ENCODE assay signal across 8 cellular contexts in genomic region chr14:99602788-99603415, GRCh38. TPM values are rescaled to one million over a fixed set of nuclear protein-coding genes. Genes with fewer than 3 reads are reported as not detected.
A peak's percentile ranks its signal among the peaks of the same experiment; 100 is the strongest.
DNase-seq lines count a peak whose midpoint lies in the region; ATAC-seq and TF ChIP-seq lines count a peak whose summit lies in the region.

No MANE protein-coding gene starts in this region.

- CTCF ChIA-PET in CD8-positive, alpha-beta T cell (lab: Charles Lee), result interaction anchor here (1.1 to 2.4 kb wide), 3 partner anchors 8 to 192 kb away, joined by 3 to 7 read pairs (median 5); no protein-coding TSS in a partner anchor
- CTCF ChIA-PET in OCI-LY7 (lab: Charles Lee; ENCODE audit: unreplicated experiment), result no interaction called here

- DNase-seq in CD8-positive, alpha-beta T cell, result no peak
- DNase-seq in OCI-LY7 (ENCODE audit: low spot score), result no peak
- no peak for DNase-seq in epithelial cell of proximal tubule (ENCODE audit: low read depth)
- DNase-seq in ovary, result peak in 1 of 5 donors; percentile 49
- DNase-seq in DMS114 treated with DMSO at 0.1 percent for 48 hours (lab: John Stamatoyannopoulos, UW; ENCODE audit: unreplicated experiment), result no peak
- DNase-seq in LoVo (ENCODE audit: low spot score), result no peak
- no peak for DNase-seq in KG1 (lab: John Stamatoyannopoulos, UW)

- H3K27ac ChIP-seq in CD8-positive, alpha-beta T cell (ENCODE audit: low read depth, low read length), result no peak overlapping the region
- H3K27ac ChIP-seq in OCI-LY7 (ENCODE audit: low read depth, low read length, poor library complexity, severe bottlenecking), result no peak overlapping the region
- no peak overlapping the region for H3K27ac ChIP-seq in ovary

- H2AFZ ChIP-seq in OCI-LY7 (ENCODE audit: low read length), result no peak overlapping the region

- H3K4me3 Mint-ChIP-seq in CD8-positive, alpha-beta T cell, result peak overlapping the region; percentile 74

- H3K27ac Mint-ChIP-seq in CD8-positive, alpha-beta T cell, result no peak overlapping the region

- H3K9me3 Mint-ChIP-seq in CD8-positive, alpha-beta T cell, result no peaks in the 10 kb centered on the region

- no peaks in the 10 kb centered on the region for H3K79me2 ChIP-seq in OCI-LY7 (ENCODE audit: insufficient read depth, low read depth, low read length)

- POLR2A ChIA-PET in CD8-positive, alpha-beta T cell (lab: Charles Lee), result interaction anchor here (0.9 to 1.8 kb wide), 3 partner anchors 8 to 122 kb away, joined by 3 to 6 read pairs (median 4); partner anchors contain the start of genes CYP46A1 and SETD3
- POLR2A ChIA-PET in OCI-LY7 (lab: Charles Lee), result interaction anchor here (1.0 kb wide), 1 partner anchor 51 kb away, joined by 3 read pairs; no protein-coding TSS in a partner anchor

- H3K36me3 ChIP-seq in CD8-positive, alpha-beta T cell (ENCODE audit: insufficient read depth, low read length), result no peaks in the 10 kb centered on the region
- H3K36me3 ChIP-seq in OCI-LY7 (ENCODE audit: insufficient read depth, low read length) (no peaks in the 10 kb centered on the region), ovary (no peaks in the 10 kb centered on the region)

- intact Hi-C loops in CD8-positive, alpha-beta T cell (cut with DNase I, micrococcal nuclease), result loop anchor here (5.0 to 10.0 kb wide), 3 partner anchors 612 to 774 kb away; partner anchors contain the start of genes SLC25A29 (in 1 of the 2) and WDR25 (in 1 of the 2)
- intact Hi-C loops in OCI-LY7 (cut with micrococcal nuclease; ENCODE audit: unreplicated experiment) (no loop called here), ovary (cut with DNase I) (loop anchor here in 1 of 4 donors (5.0 kb wide), 1 partner anchor 36 kb away; no protein-coding TSS in a partner anchor)

- no peak for TF ChIP-seq CTCF in CD8-positive, alpha-beta T cell (IDR thresholded peaks at IDR 0.05)
- TF ChIP-seq CTCF in OCI-LY7 (conservative IDR thresholded peaks at IDR 0.05; ENCODE audit: low read length), result no peak
- no peak for TF ChIP-seq CTCF in epithelial cell of proximal tubule (conservative IDR thresholded peaks at IDR 0.05; ENCODE audit: low read depth, low read length)
- TF ChIP-seq CTCF in ovary (IDR thresholded peaks at IDR 0.05), result no peak

- no peak for ATAC-seq in CD8-positive, alpha-beta T cell
- no peak for ATAC-seq in HG02763 (IDR thresholded peaks at IDR 0.05; ENCODE audit: unreplicated experiment)

- H3K27me3 ChIP-seq in CD8-positive, alpha-beta T cell (ENCODE audit: insufficient read depth, low read length), result no peaks in the 10 kb centered on the region
- H3K27me3 ChIP-seq in ovary, result no peaks in the 10 kb centered on the region

- H4K20me1 ChIP-seq in OCI-LY7 (ENCODE audit: insufficient read depth, low read length), result no peaks in the 10 kb centered on the region

- no TSS peak for BruUV-seq in OCI-LY7 (replicated peaks; lab: Mats Ljungman, UMichigan)

- no peak overlapping the region for H3K4me3 ChIP-seq in CD8-positive, alpha-beta T cell (ENCODE audit: low read depth, low read length)
- peak overlapping the region; percentile 56 for H3K4me3 ChIP-seq in OCI-LY7 (ENCODE audit: low read depth, low read length, poor library complexity, severe bottlenecking)
- peak overlapping the region; percentile 49 for H3K4me3 ChIP-seq in epithelial cell of proximal tubule (ENCODE audit: low read depth, low read length)
- peak overlapping the region; percentile 61 for H3K4me3 ChIP-seq in ovary

- no peaks in the 10 kb centered on the region for H3K9me3 ChIP-seq in CD8-positive, alpha-beta T cell (ENCODE audit: low read length)
- H3K9me3 ChIP-seq in OCI-LY7 (ENCODE audit: low read length) (no peaks in the 10 kb centered on the region), ovary (no peaks in the 10 kb centered on the region)

- H3K9me2 ChIP-seq in OCI-LY7 (ENCODE audit: insufficient read depth, low read length), result no peaks in the 10 kb centered on the region

- WGBS in ovary, 3 donors, result 21 to 30% (median 24%) methylated on average over 29 to 53 of the region's 53 CpGs

- TF ChIP-seq POLR2A in ovary (IDR thresholded peaks at IDR 0.05), result no peak

- peak overlapping the region; percentile 71 for H3K4me2 ChIP-seq in OCI-LY7 (ENCODE audit: low read length)

- no peaks in the 10 kb centered on the region for H3K27me3 Mint-ChIP-seq in CD8-positive, alpha-beta T cell (ENCODE audit: low read depth)

- peaks cover 27% of the 10 kb centered on the region for H3K4me1 Mint-ChIP-seq in CD8-positive, alpha-beta T cell (ENCODE audit: low read depth)

- H3K4me1 ChIP-seq in CD8-positive, alpha-beta T cell (ENCODE audit: insufficient read depth, low read length), result peaks cover 23% of the 10 kb centered on the region
- H3K4me1 ChIP-seq in OCI-LY7 (ENCODE audit: insufficient read depth, low read length, poor library complexity, severe bottlenecking) (peaks cover 27% of the 10 kb centered on the region), ovary (ENCODE audit: insufficient read depth) (peaks cover 31% of the 10 kb centered on the region)

- H3K36me3 Mint-ChIP-seq in CD8-positive, alpha-beta T cell, result no peaks in the 10 kb centered on the region

- no peak for TF ChIP-seq EP300 in ovary (IDR thresholded peaks at IDR 0.05)

RNA-seq across cellular contexts. Expression of gene CCDC85C, which starts 1.1 kb away (rescaled TPM):
- 1 to 10 TPM; 6.9 to 7.1 TPM for total RNA-seq in CD8-positive, alpha-beta T cell
- 3.6 and 6.4 TPM in 2 replicates for total RNA-seq in OCI-LY7 (2014; rRNA removed; shearing (Covaris generic))
- 14.6 and 15.0 TPM in 2 replicates for total RNA-seq in OCI-LY7 (2022)
- total RNA-seq in epithelial cell of proximal tubule, result 29.6 and 34.8 TPM in 2 replicates
- 10 to 100 TPM in 5 of 7 donors, 1 to 10 TPM in 2; 2.1 to 28.4 (median 13.2) TPM for total RNA-seq in ovary
- polyA plus RNA-seq in ovary, result 1 to 10 TPM; 3.2 to 6.7 TPM

RNA-seq across cellular contexts. Expression of gene HHIPL1, which starts 42.0 kb away (rescaled TPM):
- total RNA-seq in CD8-positive, alpha-beta T cell, result under 1 TPM in 1 of 2 experiments, not detected in 1; 0.11 TPM
- total RNA-seq in OCI-LY7 (2014; rRNA removed; shearing (Covaris generic)), result 0.25 and 1.5 TPM in 2 replicates
- total RNA-seq in OCI-LY7 (2022), result 0.61 and 0.72 TPM in 2 replicates
- 0.87 and 4.9 TPM in 2 replicates for total RNA-seq in epithelial cell of proximal tubule
- total RNA-seq in ovary, result 1 to 10 TPM in 6 of 7 donors, under 1 TPM in 1; 0.48 to 3.8 (median 2.4) TPM
- 1 to 10 TPM in 1 of 2 donors, under 1 TPM in 1; 0.82 to 1.2 TPM for polyA plus RNA-seq in ovary
